Comparison of ENCODE assay signal across 22 cellular contexts in genomic region chr1:183980951-183981525, GRCh38. TPM values are rescaled to one million over a fixed set of nuclear protein-coding genes. Genes with fewer than 3 reads are reported as not detected.
DNase-seq lines count a peak whose midpoint lies in the region; ATAC-seq and FAIRE-seq lines count a peak whose summit lies in the region.
"Had no signal": no experiment of that assay in that cellular context is flagged by ENCODE, and none has a peak within 500 bp of the region (broad histone marks: within the 10 kb centered on the region; RNA-seq: fewer than 3 reads in every experiment).

No MANE protein-coding gene starts in this region.

- intact Hi-C loops in left cardiac atrium (cut with DNase I) = no loop called here

- H3K27ac ChIP-seq in caudate nucleus (ENCODE audit: low read depth, low read length) = no peak overlapping the region
- H3K27ac ChIP-seq: A549; BLaER1 treated with 17β-estradiol and CSF1 and Interleukin-3, amounts not matched to agents 10 nM and 100 nM had no signal

- FAIRE-seq in G401.6 (lab: Jason Lieb, UNC) = peak; percentile 36
- peak; percentile 28 for FAIRE-seq in colon (lab: Jason Lieb, UNC)
- FAIRE-seq: A549, GM12892 had no signal

- ATAC-seq in GM19397 (IDR thresholded peaks at IDR 0.05; ENCODE audit: unreplicated experiment) = no peak
- ATAC-seq in left cardiac atrium = no peak
- ATAC-seq: A549, GM23338, HCT116 had no signal

- DNase-seq in OCI-M1 (lab: John Stamatoyannopoulos, UW) = peak; percentile 67
- peak; percentile 9 for DNase-seq in pons (ENCODE audit: low spot score)
- DNase-seq in caudate nucleus (lab: John Stamatoyannopoulos, UW) = no peak
- DNase-seq in left cardiac atrium = no peak
- DNase-seq: 8988T; ACHN; AML-193; BE2C; CD4-positive, alpha-beta T cell; CD8-positive, alpha-beta memory T cell; DMS 273 treated with DMSO at 0.1 percent for 48 hours; DMS79; EL; H9 had no signal

RNA-seq across cellular contexts. Expression of gene COLGALT2, which starts 56.5 kb away (rescaled TPM):
- total RNA-seq in left cardiac atrium = 1 to 10 TPM; 3.8 to 4.9 TPM

Comparison
In these comparisons a context has a peak if more than half of its experiments do, and no peak if none do; other contexts are left out.
1. DNase-seq: peak in OCI-M1 (single experiment) and pons (single experiment); none in caudate nucleus (0 of 61) and left cardiac atrium (single experiment).